ENCODE assay signal across 8 cellular contexts in the genomic region with DNA sequence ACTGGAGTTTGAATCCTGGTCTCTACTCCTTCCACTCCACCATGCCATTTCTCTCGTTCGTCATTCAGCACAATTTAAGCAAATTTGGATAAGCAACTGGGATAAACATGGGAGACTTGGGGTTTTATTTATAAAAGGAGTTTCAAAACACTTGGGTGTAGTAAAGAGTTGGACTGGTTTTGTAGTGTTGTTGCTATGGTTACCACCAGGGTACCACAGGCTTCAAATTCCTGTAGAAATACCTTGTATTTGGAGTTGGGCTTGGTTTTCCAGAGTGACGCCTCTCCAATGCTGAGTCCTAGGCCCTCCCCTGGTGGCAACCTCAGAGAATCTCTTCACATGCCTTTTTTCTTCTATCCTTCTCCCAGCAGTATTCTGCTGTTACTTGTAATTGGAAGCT. TPM values are rescaled to one million over a fixed set of nuclear protein-coding genes. Genes with fewer than 3 reads are reported as not detected.
"Had no signal": no experiment of that assay in that cellular context is flagged by ENCODE, and none has a peak within 500 bp of the region (broad histone marks: within the 10 kb centered on the region; RNA-seq: fewer than 3 reads in every experiment).

No MANE protein-coding gene starts in this region.

- FAIRE-seq: HTR-8/SVneo had no signal

- DNase-seq: GOT3, H9, HCEC 1CT, KG1 had no signal

RNA-seq across cellular contexts. Expression of a gene that starts 27.9 kb away (rescaled TPM):
- total RNA-seq: H4, H9, HT-29 had no signal
- polyA plus RNA-seq: IgD-negative memory B cell had no signal
